In genomic region chr2:17911491-17912260, GRCh38 we compare ENCODE assay signal across 14 cellular contexts.
DNase-seq lines count a peak whose midpoint lies in the region; ATAC-seq lines count a peak whose summit lies in the region.
"Had no signal": no experiment of that assay in that cellular context is flagged by ENCODE, and none has a peak within 500 bp of the region (broad histone marks: within the 10 kb centered on the region; RNA-seq: fewer than 3 reads in every experiment).

No MANE protein-coding gene starts in this region.

- no peaks in the 10 kb centered on the region for H3K36me3 ChIP-seq in BLaER1
- H3K36me3 ChIP-seq: SJSA1, spleen had no signal

- no peak for DNase-seq in activated CD4-positive, alpha-beta T cell treated with anti-CD3 and anti-CD28 coated beads for 4 hours
- DNase-seq in NCI-H2196 treated with DMSO at 0.1 percent for 48 hours (lab: John Stamatoyannopoulos, UW; ENCODE audit: unreplicated experiment): no peak
- DNase-seq: dorsolateral prefrontal cortex, GF-D8, NCI-H1048, spleen had no signal

- H3K4me2 ChIP-seq in BLaER1: peak overlapping the region; percentile 82

- H3K4me1 ChIP-seq in BLaER1: peaks cover 57% of the 10 kb centered on the region
- H3K4me1 ChIP-seq: SJSA1 had no signal

- peak overlapping the region; percentile 55; the same call in 1 of the 2 replicates for H3K4me3 ChIP-seq in BLaER1
- H3K4me3 ChIP-seq: SJSA1, spleen had no signal

- ATAC-seq in GM19452 (IDR thresholded peaks at IDR 0.05; ENCODE audit: unreplicated experiment) (peak; percentile 21), HG02970 (IDR thresholded peaks at IDR 0.05; ENCODE audit: low FRiP score, unreplicated experiment) (peak; percentile 28), HG03575 (IDR thresholded peaks at IDR 0.05; ENCODE audit: extremely low read depth, insufficient number of reproducible peaks, low FRiP score, unreplicated experiment) (peak; percentile 14), HG02840 (IDR thresholded peaks at IDR 0.05; ENCODE audit: low FRiP score, unreplicated experiment) (no peak), HG03196 (IDR thresholded peaks at IDR 0.05; ENCODE audit: unreplicated experiment) (no peak)
- ATAC-seq: HCT116 had no signal

- H3K9me3 ChIP-seq in BLaER1: peaks cover 15% of the 10 kb centered on the region; the same call in 1 of the 2 replicates
- H3K9me3 ChIP-seq: SJSA1, spleen had no signal

- H3K27ac ChIP-seq in BLaER1: peak overlapping the region; percentile 55; the same call in 1 of the 2 replicates
- H3K27ac ChIP-seq: SJSA1, spleen had no signal

- H3K9ac ChIP-seq in BLaER1: peak overlapping the region; percentile 46; the same call in 1 of the 2 replicates

- no peaks in the 10 kb centered on the region for H3K27me3 ChIP-seq in BLaER1
- H3K27me3 ChIP-seq: SJSA1, spleen had no signal

- H4K20me1 ChIP-seq in BLaER1: no peaks in the 10 kb centered on the region

Comparison
In these comparisons a context has a peak if more than half of its experiments do, and no peak if none do; other contexts are left out.
1. ATAC-seq: peak in GM19452 (single experiment), HG02970 (single experiment) and HG03575 (single experiment); none in HG02840 (single experiment) and HG03196 (single experiment).